1 cellular context compared by ENCODE assay signal in genomic region chr6:43427406-43428111, GRCh38.
TF ChIP-seq lines count a peak whose summit lies in the region.

A gene with protein sequence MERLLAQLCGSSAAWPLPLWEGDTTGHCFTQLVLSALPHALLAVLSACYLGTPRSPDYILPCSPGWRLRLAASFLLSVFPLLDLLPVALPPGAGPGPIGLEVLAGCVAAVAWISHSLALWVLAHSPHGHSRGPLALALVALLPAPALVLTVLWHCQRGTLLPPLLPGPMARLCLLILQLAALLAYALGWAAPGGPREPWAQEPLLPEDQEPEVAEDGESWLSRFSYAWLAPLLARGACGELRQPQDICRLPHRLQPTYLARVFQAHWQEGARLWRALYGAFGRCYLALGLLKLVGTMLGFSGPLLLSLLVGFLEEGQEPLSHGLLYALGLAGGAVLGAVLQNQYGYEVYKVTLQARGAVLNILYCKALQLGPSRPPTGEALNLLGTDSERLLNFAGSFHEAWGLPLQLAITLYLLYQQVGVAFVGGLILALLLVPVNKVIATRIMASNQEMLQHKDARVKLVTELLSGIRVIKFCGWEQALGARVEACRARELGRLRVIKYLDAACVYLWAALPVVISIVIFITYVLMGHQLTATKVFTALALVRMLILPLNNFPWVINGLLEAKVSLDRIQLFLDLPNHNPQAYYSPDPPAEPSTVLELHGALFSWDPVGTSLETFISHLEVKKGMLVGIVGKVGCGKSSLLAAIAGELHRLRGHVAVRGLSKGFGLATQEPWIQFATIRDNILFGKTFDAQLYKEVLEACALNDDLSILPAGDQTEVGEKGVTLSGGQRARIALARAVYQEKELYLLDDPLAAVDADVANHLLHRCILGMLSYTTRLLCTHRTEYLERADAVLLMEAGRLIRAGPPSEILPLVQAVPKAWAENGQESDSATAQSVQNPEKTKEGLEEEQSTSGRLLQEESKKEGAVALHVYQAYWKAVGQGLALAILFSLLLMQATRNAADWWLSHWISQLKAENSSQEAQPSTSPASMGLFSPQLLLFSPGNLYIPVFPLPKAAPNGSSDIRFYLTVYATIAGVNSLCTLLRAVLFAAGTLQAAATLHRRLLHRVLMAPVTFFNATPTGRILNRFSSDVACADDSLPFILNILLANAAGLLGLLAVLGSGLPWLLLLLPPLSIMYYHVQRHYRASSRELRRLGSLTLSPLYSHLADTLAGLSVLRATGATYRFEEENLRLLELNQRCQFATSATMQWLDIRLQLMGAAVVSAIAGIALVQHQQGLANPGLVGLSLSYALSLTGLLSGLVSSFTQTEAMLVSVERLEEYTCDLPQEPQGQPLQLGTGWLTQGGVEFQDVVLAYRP (N-terminal part only) (plus strand): TSS chr6:43427541. CDS start chr6:43427979, 438 bp downstream.

TF ChIP-seq in HepG2, 621 proteins besides CTCF, POLR2A, EP300 and RAD21 (continued from another document):
- TF ChIP-seq CBX2 (IDR thresholded peaks at IDR 0.05; ENCODE audit: low read depth, low read length) (no peak), CBX2 (CRISPR knock-in tag; IDR thresholded peaks at IDR 0.05; ENCODE audit: low read depth) (no peak), ZNF205 (CRISPR knock-in tag; IDR thresholded peaks at IDR 0.05) (no peak; the same call in 1 of the 2 replicates), ZNF556 (CRISPR knock-in tag; IDR thresholded peaks at IDR 0.05; ENCODE audit: borderline replicate concordance) (no peak; the same call in 1 of the 2 replicates), CEBPB (IDR thresholded peaks at IDR 0.05; ENCODE audit: borderline replicate concordance, low read depth, low read length) (no peak), SP140L (CRISPR knock-in tag; IDR thresholded peaks at IDR 0.05; ENCODE audit: borderline replicate concordance) (no peak), ZKSCAN5 (CRISPR knock-in tag; IDR thresholded peaks at IDR 0.05) (no peak), THAP8 (CRISPR knock-in tag; IDR thresholded peaks at IDR 0.05; ENCODE audit: borderline replicate concordance) (no peak; the same call in 1 of the 2 replicates), JDP2 (CRISPR knock-in tag; IDR thresholded peaks at IDR 0.05; ENCODE audit: borderline replicate concordance) (no peak), JUND (CRISPR knock-in tag; IDR thresholded peaks at IDR 0.05) (no peak), TSC22D2 (CRISPR knock-in tag; IDR thresholded peaks at IDR 0.05; ENCODE audit: borderline replicate concordance) (peak; percentile 23; the same call in 1 of the 2 replicates), ZNF720 (CRISPR knock-in tag; IDR thresholded peaks at IDR 0.05) (no peak), TEAD2 (CRISPR knock-in tag; IDR thresholded peaks at IDR 0.05) (no peak), ZNF484 (CRISPR knock-in tag; IDR thresholded peaks at IDR 0.05; ENCODE audit: borderline replicate concordance, low read depth) (no peak), IRF2 (CRISPR knock-in tag; IDR thresholded peaks at IDR 0.05) (no peak; the same call in 1 of the 2 replicates), ZNF83 (CRISPR knock-in tag; IDR thresholded peaks at IDR 0.05; ENCODE audit: borderline replicate concordance) (no peak), HNRNPUL1 (IDR thresholded peaks at IDR 0.05; ENCODE audit: low read depth, low read length) (no peak), ZNF567 (CRISPR knock-in tag; IDR thresholded peaks at IDR 0.05; ENCODE audit: borderline replicate concordance) (no peak; the same call in 1 of the 2 replicates), YEATS2 (CRISPR knock-in tag; IDR thresholded peaks at IDR 0.05; ENCODE audit: borderline replicate concordance) (peak; percentile 92; the same call in 1 of the 2 replicates), JUN (CRISPR knock-in tag; IDR thresholded peaks at IDR 0.05) (no peak), ZNF256 (CRISPR knock-in tag; conservative IDR thresholded peaks at IDR 0.05) (no peak; the same call in none of the 2 replicates), ZNF326 (CRISPR knock-in tag; IDR thresholded peaks at IDR 0.05; ENCODE audit: borderline replicate concordance) (no peak), ZNF441 (CRISPR knock-in tag; IDR thresholded peaks at IDR 0.05; ENCODE audit: borderline replicate concordance) (peak; percentile 55; the same call in 1 of the 2 replicates), MTF2 (CRISPR knock-in tag; IDR thresholded peaks at IDR 0.05; ENCODE audit: borderline replicate concordance) (peak; percentile 48; the same call in 1 of the 2 replicates), KAT8 (CRISPR knock-in tag; IDR thresholded peaks at IDR 0.05) (peak; percentile 93), IKZF4 (CRISPR knock-in tag; IDR thresholded peaks at IDR 0.05; ENCODE audit: borderline replicate concordance, low read depth, not compliant biosample characterization) (no peak), KLF11 (CRISPR knock-in tag; IDR thresholded peaks at IDR 0.05) (no peak; the same call in 1 of the 2 replicates), UBTF (CRISPR knock-in tag; IDR thresholded peaks at IDR 0.05) (peak; percentile 84), HNF4A (CRISPR knock-in tag; IDR thresholded peaks at IDR 0.05) (peak; percentile 42; the same call in 1 of the 2 replicates), ZNF124 (CRISPR knock-in tag; IDR thresholded peaks at IDR 0.05) (no peak), ZNF501 (CRISPR knock-in tag; IDR thresholded peaks at IDR 0.05) (peak; percentile 92), THYN1 (CRISPR knock-in tag; IDR thresholded peaks at IDR 0.05; ENCODE audit: borderline replicate concordance, low read depth) (no peak), HOXA5 (CRISPR knock-in tag; IDR thresholded peaks at IDR 0.05) (peak; percentile 91), NR1H2 (CRISPR knock-in tag; IDR thresholded peaks at IDR 0.05; ENCODE audit: borderline replicate concordance, low read depth) (no peak), ZNF549 (CRISPR knock-in tag; IDR thresholded peaks at IDR 0.05) (0 out of 2 replicates have a peak, but pooled peaks have one; percentile 64), CCAR2 (optimal IDR thresholded peaks at IDR 0.05; ENCODE audit: low read depth, low read length) (no peak), ZNF207 (IDR thresholded peaks at IDR 0.05; ENCODE audit: borderline replicate concordance) (no peak), KLF12 (CRISPR knock-in tag; IDR thresholded peaks at IDR 0.05; ENCODE audit: borderline replicate concordance) (peak; percentile 98), ZSCAN22 (CRISPR knock-in tag; IDR thresholded peaks at IDR 0.05) (no peak), SSRP1 (CRISPR knock-in tag; IDR thresholded peaks at IDR 0.05) (no peak)
- TF ChIP-seq, protein P1, sequence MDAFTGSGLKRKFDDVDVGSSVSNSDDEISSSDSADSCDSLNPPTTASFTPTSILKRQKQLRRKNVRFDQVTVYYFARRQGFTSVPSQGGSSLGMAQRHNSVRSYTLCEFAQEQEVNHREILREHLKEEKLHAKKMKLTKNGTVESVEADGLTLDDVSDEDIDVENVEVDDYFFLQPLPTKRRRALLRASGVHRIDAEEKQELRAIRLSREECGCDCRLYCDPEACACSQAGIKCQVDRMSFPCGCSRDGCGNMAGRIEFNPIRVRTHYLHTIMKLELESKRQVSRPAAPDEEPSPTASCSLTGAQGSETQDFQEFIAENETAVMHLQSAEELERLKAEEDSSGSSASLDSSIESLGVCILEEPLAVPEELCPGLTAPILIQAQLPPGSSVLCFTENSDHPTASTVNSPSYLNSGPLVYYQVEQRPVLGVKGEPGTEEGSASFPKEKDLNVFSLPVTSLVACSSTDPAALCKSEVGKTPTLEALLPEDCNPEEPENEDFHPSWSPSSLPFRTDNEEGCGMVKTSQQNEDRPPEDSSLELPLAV (CRISPR knock-in tag; conservative IDR thresholded peaks at IDR 0.05; ENCODE audit: low read depth), result no peak
- TF ChIP-seq, protein P2, sequence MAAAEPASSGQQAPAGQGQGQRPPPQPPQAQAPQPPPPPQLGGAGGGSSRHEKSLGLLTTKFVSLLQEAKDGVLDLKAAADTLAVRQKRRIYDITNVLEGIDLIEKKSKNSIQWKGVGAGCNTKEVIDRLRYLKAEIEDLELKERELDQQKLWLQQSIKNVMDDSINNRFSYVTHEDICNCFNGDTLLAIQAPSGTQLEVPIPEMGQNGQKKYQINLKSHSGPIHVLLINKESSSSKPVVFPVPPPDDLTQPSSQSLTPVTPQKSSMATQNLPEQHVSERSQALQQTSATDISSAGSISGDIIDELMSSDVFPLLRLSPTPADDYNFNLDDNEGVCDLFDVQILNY (CRISPR knock-in tag; conservative IDR thresholded peaks at IDR 0.05), result no peak
- TF ChIP-seq, protein P3, sequence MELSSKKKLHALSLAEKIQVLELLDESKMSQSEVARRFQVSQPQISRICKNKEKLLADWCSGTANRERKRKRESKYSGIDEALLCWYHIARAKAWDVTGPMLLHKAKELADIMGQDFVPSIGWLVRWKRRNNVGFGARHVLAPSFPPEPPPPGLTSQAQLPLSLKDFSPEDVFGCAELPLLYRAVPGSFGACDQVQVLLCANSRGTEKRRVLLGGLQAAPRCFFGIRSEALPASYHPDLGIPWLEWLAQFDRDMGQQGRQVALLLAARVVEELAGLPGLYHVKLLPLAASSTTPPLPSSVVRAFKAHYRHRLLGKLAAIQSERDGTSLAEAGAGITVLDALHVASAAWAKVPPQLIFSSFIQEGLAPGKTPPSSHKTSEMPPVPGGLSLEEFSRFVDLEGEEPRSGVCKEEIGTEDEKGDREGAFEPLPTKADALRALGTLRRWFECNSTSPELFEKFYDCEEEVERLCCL (CRISPR knock-in tag; IDR thresholded peaks at IDR 0.05; ENCODE audit: borderline replicate concordance), result 0 out of 2 replicates have a peak, but pooled peaks have one; percentile 45
